In genomic region chr14:34931206-34931605, GRCh38 we compare ENCODE assay signal across 8 cellular contexts.
DNase-seq lines count a peak whose midpoint lies in the region; ATAC-seq and TF ChIP-seq lines count a peak whose summit lies in the region.

No MANE protein-coding gene starts in this region.

- no peak for TF ChIP-seq CTCF in neutrophil (IDR thresholded peaks at IDR 0.05)
- TF ChIP-seq CTCF in WERI-Rb-1 (IDR thresholded peaks at IDR 0.05; ENCODE audit: low read depth, low read length), result no peak

- H3K4me1 ChIP-seq in neutrophil (ENCODE audit: control insufficient read depth in 1 of 2, insufficient read depth in 1 of 2, low read depth in 1 of 2, low read length in 1 of 2) (peaks cover 37 to 41% of the 10 kb centered on the region in 2 experiments), HAP-1 (no peaks in the 10 kb centered on the region)

- H3K36me3 ChIP-seq in neutrophil (no peaks in the 10 kb centered on the region), HAP-1 (replicated peaks) (no peaks in the 10 kb centered on the region), WERI-Rb-1 (no peaks in the 10 kb centered on the region)

- peak; percentile 49 for ATAC-seq in GM18867 (IDR thresholded peaks at IDR 0.05; ENCODE audit: unreplicated experiment)
- ATAC-seq in HG02885 (IDR thresholded peaks at IDR 0.05; ENCODE audit: poor library complexity, unreplicated experiment), result peak; percentile 43
- no peak for ATAC-seq in GM18505 (IDR thresholded peaks at IDR 0.05; ENCODE audit: unreplicated experiment)

- H3K27me3 ChIP-seq in neutrophil, result no peaks in the 10 kb centered on the region
- H3K27me3 ChIP-seq in HAP-1 (ENCODE audit: low read depth), result no peaks in the 10 kb centered on the region
- no peaks in the 10 kb centered on the region for H3K27me3 ChIP-seq in WERI-Rb-1 (ENCODE audit: insufficient read depth, low read depth, severe bottlenecking)

- H3K4me3 ChIP-seq in neutrophil (ENCODE audit: low read depth in 1 of 2, low read length in 1 of 2) (peak overlapping the region; percentile 13 to 16), HAP-1 (no peak overlapping the region), WERI-Rb-1 (ENCODE audit: low read depth, low read length) (no peak overlapping the region)

- H3K27ac ChIP-seq in neutrophil (peak overlapping the region; percentile 91), WERI-Rb-1 (no peak overlapping the region)

- H3K9me3 ChIP-seq in neutrophil (no peaks in the 10 kb centered on the region), HAP-1 (no peaks in the 10 kb centered on the region), WERI-Rb-1 (ENCODE audit: severe bottlenecking) (no peaks in the 10 kb centered on the region)

- in situ Hi-C loops in HAP-1 (cut with MboI; ENCODE audit: low sequenced_read_pairs), result no loop called here

- no peak for TF ChIP-seq POLR2A in GM18505 (IDR thresholded peaks at IDR 0.05; ENCODE audit: borderline replicate concordance, extremely low read depth, insufficient read depth, insufficient read length)

- peak; percentile 66 for DNase-seq in activated effector memory CD4-positive, alpha-beta T cell treated with anti-CD3 and anti-CD28 coated beads, Interleukin-2, amount 50 U/mL, for 16 hours
- DNase-seq in HAP-1 (ENCODE audit: low spot score in 2 of 2) (no peak), NCI-H82 (lab: John Stamatoyannopoulos, UW) (no peak), WERI-Rb-1 (no peak)

Comparison
In these comparisons a context has a peak if more than half of its experiments do, and no peak if none do; other contexts are left out.
1. H3K4me3 ChIP-seq: peak in neutrophil (2 of 2); none in HAP-1 (single experiment) and WERI-Rb-1 (single experiment).